ENCODE assay signal across 10 cellular contexts in genomic region chr9:129182625-129183494, GRCh38. TPM values are rescaled to one million over a fixed set of nuclear protein-coding genes. Genes with fewer than 3 reads are reported as not detected.
DNase-seq lines count a peak whose midpoint lies in the region; ATAC-seq and TF ChIP-seq lines count a peak whose summit lies in the region.
"Had no signal": no experiment of that assay in that cellular context is flagged by ENCODE, and none has a peak within 500 bp of the region (broad histone marks: within the 10 kb centered on the region; RNA-seq: fewer than 3 reads in every experiment).

No MANE protein-coding gene starts in this region.

- POLR2A ChIA-PET in OCI-LY7 (lab: Charles Lee) = no interaction called here

- TF ChIP-seq CTCF in GM13976 (IDR thresholded peaks at IDR 0.05; ENCODE audit: borderline replicate concordance, control extremely low read depth, extremely low read depth, insufficient read depth, missing control alignments) (peak; percentile 15), OCI-LY7 (conservative IDR thresholded peaks at IDR 0.05; ENCODE audit: low read length) (peak; percentile 46; the same call in 1 of the 2 replicates), osteoblast (IDR thresholded peaks at IDR 0.05; ENCODE audit: extremely low read depth, low read depth, low read length) (peak; percentile 44), esophagus muscularis mucosa (IDR thresholded peaks at IDR 0.05) (peak in 1 of 3 experiments; percentile 42)

- ATAC-seq in GM19455 (IDR thresholded peaks at IDR 0.05; ENCODE audit: unreplicated experiment) (no peak), HG03469 (IDR thresholded peaks at IDR 0.05; ENCODE audit: unreplicated experiment) (no peak)
- ATAC-seq: gastroesophageal sphincter had no signal

- intact Hi-C loops in OCI-LY7 (cut with micrococcal nuclease; ENCODE audit: unreplicated experiment) (no loop called here), esophagus muscularis mucosa (cut with DNase I) (loop anchor here (5.0 kb wide), 1 partner anchor 319 kb away; no protein-coding TSS in a partner anchor)

- H3K4me1 ChIP-seq in OCI-LY7 (ENCODE audit: insufficient read depth, low read length, poor library complexity, severe bottlenecking) (peaks cover 7% of the 10 kb centered on the region), osteoblast (ENCODE audit: insufficient read depth, low read length) (no peaks in the 10 kb centered on the region), esophagus muscularis mucosa (peaks cover 6 to 23% (median 12%) of the 10 kb centered on the region in 4 donors)

- H3K27ac ChIP-seq in OCI-LY7 (ENCODE audit: low read depth, low read length, poor library complexity, severe bottlenecking) = no peak overlapping the region
- no peak overlapping the region for H3K27ac ChIP-seq in osteoblast (ENCODE audit: low read depth, low read length)
- no peak overlapping the region for H3K27ac ChIP-seq in esophagus muscularis mucosa (replicated peaks in 1 of 4)
- H3K27ac ChIP-seq: gastroesophageal sphincter had no signal

- BruUV-seq in OCI-LY7 (replicated peaks; lab: Mats Ljungman, UMichigan) = no TSS peak

- in situ Hi-C loops in GM13976 (cut with MboI; ENCODE audit: low sequenced_read_pairs, unreplicated experiment) = no loop called here

- no peaks in the 10 kb centered on the region for H3K79me2 ChIP-seq in OCI-LY7 (ENCODE audit: insufficient read depth, low read depth, low read length)
- H3K79me2 ChIP-seq in osteoblast (ENCODE audit: insufficient read depth, low read length) = no peaks in the 10 kb centered on the region

- H2AFZ ChIP-seq in OCI-LY7 (ENCODE audit: low read length) (no peak overlapping the region), osteoblast (ENCODE audit: low read length) (no peak overlapping the region)

- CTCF ChIA-PET in OCI-LY7 (lab: Charles Lee; ENCODE audit: unreplicated experiment) = interaction anchor here (0.9 kb wide), 1 partner anchor 177 kb away, joined by 4 read pairs; no protein-coding TSS in a partner anchor

- no peaks in the 10 kb centered on the region for H3K36me3 ChIP-seq in OCI-LY7 (ENCODE audit: insufficient read depth, low read length)
- H3K36me3 ChIP-seq in osteoblast (ENCODE audit: insufficient read depth, low read length) = no peaks in the 10 kb centered on the region
- H3K36me3 ChIP-seq in esophagus muscularis mucosa = no peaks in the 10 kb centered on the region
- H3K36me3 ChIP-seq: gastroesophageal sphincter had no signal

- H4K20me1 ChIP-seq in OCI-LY7 (ENCODE audit: insufficient read depth, low read length) = no peaks in the 10 kb centered on the region
- H4K20me1 ChIP-seq in osteoblast (ENCODE audit: insufficient read depth, low read length) = peaks cover 3% of the 10 kb centered on the region

- no peak overlapping the region for H3K4me2 ChIP-seq in OCI-LY7 (ENCODE audit: low read length)
- H3K4me2 ChIP-seq in osteoblast (ENCODE audit: insufficient read depth, low read length) = no peak overlapping the region

- no peak for DNase-seq in GM13976 (ENCODE audit: low spot score)
- DNase-seq in OCI-LY7 (ENCODE audit: low spot score) = no peak
- peak; percentile 19 for DNase-seq in epidermal melanocyte (ENCODE audit: insufficient read length, low spot score)
- DNase-seq in osteoblast (ENCODE audit: insufficient read length, low spot score, missing footprints) = peak; percentile 89
- DNase-seq in midbrain (lab: John Stamatoyannopoulos, UW) = no peak
- no peak for DNase-seq in esophagus muscularis mucosa (ENCODE audit: extremely low spot score)
- DNase-seq: activated CD4-positive, alpha-beta T cell treated with anti-CD3 and anti-CD28 coated beads, Interleukin-2, amount 50 U/mL, for 4 hours had no signal

- H3K27me3 ChIP-seq in osteoblast (ENCODE audit: insufficient read depth, low read length) (no peaks in the 10 kb centered on the region), esophagus muscularis mucosa (no peaks in the 10 kb centered on the region)
- H3K27me3 ChIP-seq: gastroesophageal sphincter had no signal

- H3K4me3 ChIP-seq in OCI-LY7 (ENCODE audit: low read depth, low read length, poor library complexity, severe bottlenecking) = no peak overlapping the region
- H3K4me3 ChIP-seq in osteoblast (ENCODE audit: insufficient read depth, low read length) = no peak overlapping the region
- no peak overlapping the region for H3K4me3 ChIP-seq in esophagus muscularis mucosa
- H3K4me3 ChIP-seq: gastroesophageal sphincter had no signal

- WGBS in esophagus muscularis mucosa = 86% methylated on average over 20 of the region's 20 CpGs

- TF ChIP-seq POLR2A in esophagus muscularis mucosa (IDR thresholded peaks at IDR 0.05; ENCODE audit: low read depth) = no peak

- H3K9me3 ChIP-seq in OCI-LY7 (ENCODE audit: low read length) (peaks cover 8% of the 10 kb centered on the region; the same call in 1 of the 2 replicates), osteoblast (ENCODE audit: low read depth, low read length) (no peaks in the 10 kb centered on the region), esophagus muscularis mucosa (no peaks in the 10 kb centered on the region)
- H3K9me3 ChIP-seq: gastroesophageal sphincter had no signal

- H3K9me2 ChIP-seq in OCI-LY7 (ENCODE audit: insufficient read depth, low read length) = no peaks in the 10 kb centered on the region

- no peak for TF ChIP-seq EP300 in esophagus muscularis mucosa (IDR thresholded peaks at IDR 0.05)

RNA-seq across cellular contexts. Expression of gene IER5L, which starts 4.8 kb away (rescaled TPM):
- total RNA-seq in OCI-LY7 (2014; rRNA removed; shearing (Covaris generic)) = 16.9 and 21.2 TPM in 2 replicates
- total RNA-seq in OCI-LY7 (2022) = 2.8 and 3.4 TPM in 2 replicates
- total RNA-seq in osteoblast = 86.1 and 104 TPM in 2 replicates
- 10 to 100 TPM in 3 of 4 donors, 1 to 10 TPM in 1; 5.0 to 24.2 (median 12.9) TPM for total RNA-seq in esophagus muscularis mucosa

Comparison
In these comparisons a context has a peak if more than half of its experiments do, and no peak if none do; other contexts are left out.
1. DNase-seq: peak in epidermal melanocyte (single experiment) and osteoblast (single experiment); none in GM13976 (single experiment), OCI-LY7 (single experiment), midbrain (single experiment) and esophagus muscularis mucosa (single experiment).